Comparison of ENCODE assay signal across 21 cellular contexts in the genomic region with DNA sequence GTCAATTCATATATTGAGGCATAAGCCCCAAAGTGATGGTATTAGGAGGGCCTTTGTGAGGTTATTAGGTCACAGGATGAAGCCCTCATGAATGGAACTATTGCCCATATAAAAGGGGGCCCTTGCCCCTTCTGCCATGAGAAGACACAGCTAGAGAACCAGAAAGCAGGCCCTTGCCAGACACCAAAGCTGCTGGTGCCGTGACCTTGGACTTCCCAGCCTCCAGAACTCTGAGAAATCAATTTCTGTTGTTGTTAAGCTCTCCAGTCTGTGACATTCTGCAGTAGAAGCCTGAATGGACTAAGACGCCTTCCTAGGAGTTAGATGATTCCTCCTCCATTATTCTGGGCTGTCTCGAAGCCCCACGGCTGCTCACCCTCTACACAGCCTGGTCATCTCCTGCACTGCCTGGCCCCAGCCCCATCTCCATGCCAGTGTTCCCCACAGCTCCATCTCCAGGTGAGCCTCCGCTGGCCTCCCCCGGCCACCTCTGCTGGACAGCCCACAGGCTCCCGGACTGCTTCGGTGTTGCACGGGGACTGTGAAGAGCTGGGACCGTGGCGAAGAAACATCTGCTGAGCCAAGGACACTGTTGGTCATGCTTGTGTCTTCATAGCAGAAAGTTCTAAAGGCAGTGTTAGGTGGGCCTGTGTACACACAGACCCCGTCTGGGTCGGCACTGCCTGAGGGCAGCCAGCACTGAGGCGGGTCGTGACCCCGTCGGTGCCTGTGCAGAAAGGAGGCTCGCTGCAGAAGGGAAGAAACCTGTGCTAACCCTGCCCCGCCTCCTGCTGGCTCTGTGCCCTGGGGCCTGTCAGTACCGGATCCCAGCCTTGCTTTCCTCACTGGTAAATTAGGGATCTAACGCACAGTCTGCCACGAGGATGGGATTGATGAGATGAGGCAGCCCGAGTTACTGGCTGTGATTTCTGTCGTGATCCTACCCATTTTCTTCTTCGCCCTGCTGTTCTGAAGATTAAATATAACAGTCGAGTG.
"Had no signal": no experiment of that assay in that cellular context is flagged by ENCODE, and none has a peak within 500 bp of the region (broad histone marks: within the 10 kb centered on the region; RNA-seq: fewer than 3 reads in every experiment).

No MANE protein-coding gene starts in this region.

- H3K4me1 ChIP-seq: adrenal gland, colonic mucosa, gastroesophageal sphincter, heart left ventricle had no signal

- H3K27ac Mint-ChIP-seq: activated naive CD4-positive, alpha-beta T cell treated with anti-CD3 and anti-CD28 coated beads, Interleukin-2, amount 50 U/mL, for 24 hours; memory B cell; stimulated activated effector memory CD8-positive, alpha-beta T cell treated with anti-CD3 and anti-CD28 coated beads, Interleukin-12 subunit alpha, Interleukin-12 subunit beta, amount 100 ng/mL, for 72 hours; type B pancreatic cell; WTC11 had no signal

- H3K27me3 ChIP-seq: adrenal gland, colonic mucosa had no signal

- H3K4me1 Mint-ChIP-seq: activated naive CD4-positive, alpha-beta T cell treated with anti-CD3 and anti-CD28 coated beads, Interleukin-2, amount 50 U/mL, for 24 hours; memory B cell; stimulated activated effector memory CD8-positive, alpha-beta T cell treated with anti-CD3 and anti-CD28 coated beads, Interleukin-12 subunit alpha, Interleukin-12 subunit beta, amount 100 ng/mL, for 72 hours had no signal

- H3K4me3 Mint-ChIP-seq: activated naive CD4-positive, alpha-beta T cell treated with anti-CD3 and anti-CD28 coated beads, Interleukin-2, amount 50 U/mL, for 24 hours; memory B cell; stimulated activated effector memory CD8-positive, alpha-beta T cell treated with anti-CD3 and anti-CD28 coated beads, Interleukin-12 subunit alpha, Interleukin-12 subunit beta, amount 100 ng/mL, for 72 hours; type B pancreatic cell; WTC11 had no signal

- DNase-seq: activated gamma-delta T cell treated with Interleukin-2 at 50 U/mL for 16 hours; activated T-cell treated with anti-CD3 and anti-CD28 coated beads, Interleukin-2, amount 50 U/mL, for 1 hour; adrenal gland; colonic mucosa; dorsolateral prefrontal cortex; heart left ventricle; islet precursor cell; left cardiac atrium; occipital lobe; posterior cingulate gyrus; small intestine; stimulated activated CD4-positive, alpha-beta T cell treated with anti-CD3 and anti-CD28 coated beads, Interleukin-2, amount 100 ng/mL, for 24 hours; T-helper 1 cell had no signal

- H3K9me3 Mint-ChIP-seq: activated naive CD4-positive, alpha-beta T cell treated with anti-CD3 and anti-CD28 coated beads, Interleukin-2, amount 50 U/mL, for 24 hours; stimulated activated effector memory CD8-positive, alpha-beta T cell treated with anti-CD3 and anti-CD28 coated beads, Interleukin-12 subunit alpha, Interleukin-12 subunit beta, amount 100 ng/mL, for 72 hours; type B pancreatic cell had no signal

- H3K27me3 Mint-ChIP-seq: activated naive CD4-positive, alpha-beta T cell treated with anti-CD3 and anti-CD28 coated beads, Interleukin-2, amount 50 U/mL, for 24 hours; type B pancreatic cell had no signal

- H3K4me3 ChIP-seq: adrenal gland, colonic mucosa, dorsolateral prefrontal cortex, gastroesophageal sphincter, heart left ventricle, thoracic aorta had no signal

- H3K36me3 ChIP-seq: adrenal gland, colonic mucosa, gastroesophageal sphincter, heart left ventricle, thoracic aorta had no signal

- ATAC-seq: gastroesophageal sphincter; heart left ventricle; sciatic nerve; stimulated activated effector memory CD8-positive, alpha-beta T cell treated with anti-CD3 and anti-CD28 coated beads, Interleukin-12 subunit alpha, Interleukin-12 subunit beta, amount 100 ng/mL, for 72 hours had no signal

- H3K27ac ChIP-seq: adrenal gland, colonic mucosa, dorsolateral prefrontal cortex, gastroesophageal sphincter, heart left ventricle, thoracic aorta had no signal

- H3K9me3 ChIP-seq: adrenal gland, colonic mucosa had no signal

- H3K36me3 Mint-ChIP-seq: activated naive CD4-positive, alpha-beta T cell treated with anti-CD3 and anti-CD28 coated beads, Interleukin-2, amount 50 U/mL, for 24 hours; stimulated activated effector memory CD8-positive, alpha-beta T cell treated with anti-CD3 and anti-CD28 coated beads, Interleukin-12 subunit alpha, Interleukin-12 subunit beta, amount 100 ng/mL, for 72 hours; type B pancreatic cell; WTC11 had no signal
